ENCODE assay signal across 9 cellular contexts in genomic region chr2:70766357-70767093, GRCh38. TPM values are rescaled to one million over a fixed set of nuclear protein-coding genes. Genes with fewer than 3 reads are reported as not detected.
A peak's percentile ranks its signal among the peaks of the same experiment; 100 is the strongest.
DNase-seq lines count a peak whose midpoint lies in the region; ATAC-seq, FAIRE-seq and TF ChIP-seq lines count a peak whose summit lies in the region.
"Had no signal": no experiment of that assay in that cellular context is flagged by ENCODE, and none has a peak within 500 bp of the region (broad histone marks: within the 10 kb centered on the region; RNA-seq: fewer than 3 reads in every experiment).

No MANE protein-coding gene starts in this region.

- H3K27me3 ChIP-seq in BLaER1 (no peaks in the 10 kb centered on the region), ascending aorta (peaks cover 8% of the 10 kb centered on the region), muscle layer of duodenum (ENCODE audit: low read depth, low read length) (peaks cover 39% of the 10 kb centered on the region)

- intact Hi-C loops in ascending aorta (cut with DNase I), result no loop called here

- no peak for TF ChIP-seq CTCF in ascending aorta (IDR thresholded peaks at IDR 0.05)

- ATAC-seq in GM18511 (IDR thresholded peaks at IDR 0.05; ENCODE audit: unreplicated experiment) (no peak), HG03571 (IDR thresholded peaks at IDR 0.05; ENCODE audit: unreplicated experiment) (no peak), GM18861 (IDR thresholded peaks at IDR 0.05; ENCODE audit: unreplicated experiment) (no peak), GM21526 (IDR thresholded peaks at IDR 0.05; ENCODE audit: low FRiP score, unreplicated experiment) (no peak)

- H3K9ac ChIP-seq in BLaER1, result peak overlapping the region; percentile 93

- H3K4me1 ChIP-seq in BLaER1 (peaks cover 18% of the 10 kb centered on the region), ascending aorta (peaks cover 10% of the 10 kb centered on the region in 2 donors), muscle layer of duodenum (ENCODE audit: control insufficient read depth in 1 of 2, insufficient read depth in 2 of 2, low read length in 2 of 2) (peaks cover 5 to 16% of the 10 kb centered on the region in 2 donors)

- peak; percentile 74 for FAIRE-seq in H54 (lab: Jason Lieb, UNC)

- H3K36me3 ChIP-seq in BLaER1 (peaks cover 5% of the 10 kb centered on the region), ascending aorta (no peaks in the 10 kb centered on the region), muscle layer of duodenum (ENCODE audit: control insufficient read depth in 1 of 2, insufficient read depth in 2 of 2, low read length in 2 of 2) (no peaks in the 10 kb centered on the region)

- H3K4me3 ChIP-seq in BLaER1 (peak overlapping the region; percentile 83), ascending aorta (peak overlapping the region; percentile 48 to 64), muscle layer of duodenum (ENCODE audit: low read depth in 1 of 2, low read length in 2 of 2) (peak overlapping the region; percentile 33 to 61)

- H3K9me3 ChIP-seq in BLaER1 (no peaks in the 10 kb centered on the region), ascending aorta (no peaks in the 10 kb centered on the region), muscle layer of duodenum (ENCODE audit: control insufficient read depth in 1 of 2, low read length in 2 of 2) (no peaks in the 10 kb centered on the region)

- DNase-seq in H54 (ENCODE audit: insufficient read length, low spot score) (no peak), ascending aorta (ENCODE audit: low spot score in 2 of 2) (no peak)
- DNase-seq: activated CD4-positive, CD25-positive, alpha-beta regulatory T cell had no signal

- TF ChIP-seq POLR2A in H54 (IDR thresholded peaks at IDR 0.05; ENCODE audit: low read depth, low read length), result no peak

- H3K27ac ChIP-seq in BLaER1, result peak overlapping the region; percentile 94
- no peak overlapping the region for H3K27ac ChIP-seq in ascending aorta
- H3K27ac ChIP-seq in muscle layer of duodenum (ENCODE audit: low read length), result no peak overlapping the region

- peak overlapping the region; percentile 88 for H3K4me2 ChIP-seq in BLaER1

- H4K20me1 ChIP-seq in BLaER1, result peaks cover 23% of the 10 kb centered on the region

RNA-seq across cellular contexts. Expression of gene ADD2, which starts 1.5 kb away (rescaled TPM):
- total RNA-seq in ascending aorta, result 10.2 TPM

RNA-seq across cellular contexts. Expression of gene FIGLA, which starts 23.9 kb away (rescaled TPM):
- not detected for total RNA-seq in ascending aorta

RNA-seq across cellular contexts. Expression of gene CLEC4F, which starts 53.9 kb away (rescaled TPM):
- not detected for total RNA-seq in ascending aorta
